ENCODE assay signal across 8 cellular contexts in genomic region chr5:153974131-153974812, GRCh38.
A peak's percentile ranks its signal among the peaks of the same experiment; 100 is the strongest.
DNase-seq lines count a peak whose midpoint lies in the region; ATAC-seq, FAIRE-seq and TF ChIP-seq lines count a peak whose summit lies in the region.

No MANE protein-coding gene starts in this region.

- 0 out of 2 replicates have a peak, but pooled peaks cover 4% of the 10 kb centered on the region for H4K20me1 ChIP-seq in K562 (replicated peaks; ENCODE audit: control insufficient read depth, insufficient read depth, low read length)

- H3K36me3 ChIP-seq in K562 (ENCODE audit: control insufficient read depth, insufficient read depth, low read length), result no peaks in the 10 kb centered on the region

- peaks cover 1 to 3% of the 10 kb centered on the region in 2 experiments; a peak in 2 of 5 replicates for H3K27me3 ChIP-seq in K562 (ENCODE audit: control insufficient read depth in 2 of 2, insufficient read depth in 2 of 2, low read length in 2 of 2)

- H3K4me2 ChIP-seq in K562 (ENCODE audit: insufficient read depth, low read length), result no peak overlapping the region

- TF ChIP-seq CTCF in AG10803 (conservative IDR thresholded peaks at IDR 0.05; ENCODE audit: low read length) (peak; percentile 82), K562 (IDR thresholded peaks at IDR 0.05 in 2 of 3, conservative IDR thresholded peaks at IDR 0.05 in 1 of 3; ENCODE audit: insufficient read depth in 2 of 3, low read depth in 1 of 3, low read length in 3 of 3) (peak; percentile 62 to 92 (median 76))

- no peaks in the 10 kb centered on the region for H3K9me3 ChIP-seq in K562 (replicated peaks; ENCODE audit: control insufficient read depth, insufficient read depth, low read depth, low read length)

- H3K27ac ChIP-seq in K562 (ENCODE audit: extremely low read depth, low read depth, low read length), result no peak overlapping the region

- TF ChIP-seq POLR2A in K562 (conservative IDR thresholded peaks at IDR 0.05), result no peak

- peak; percentile 85 to 90 for TF ChIP-seq RAD21 in K562 (CRISPR knock-in tag; conservative IDR thresholded peaks at IDR 0.05 in 1 of 2, IDR thresholded peaks at IDR 0.05 in 1 of 2)

- BruUV-seq in K562 (replicated peaks; lab: Mats Ljungman, UMichigan), result no TSS peak

- H3K4me3 ChIP-seq in AG10803 (ENCODE audit: low read length), result no peak overlapping the region
- H3K4me3 ChIP-seq in K562, result no peak overlapping the region

- FAIRE-seq in K562 (lab: Jason Lieb, UNC), result peak; percentile 95
- no peak for FAIRE-seq in RCC 7860 (lab: Jason Lieb, UNC)

- no peak for TF ChIP-seq EP300 in K562 (IDR thresholded peaks at IDR 0.05; ENCODE audit: low read length)

- DNase-seq in AG10803 (ENCODE audit: low read depth) (peak; percentile 51), GDM1 (lab: John Stamatoyannopoulos, UW) (peak; percentile 9), NCI-H460 (ENCODE audit: extremely low read depth, low read depth) (peak; percentile 41), K562 (ENCODE audit: extremely low read depth in 1 of 4, low spot score in 3 of 4) (peak; percentile 38 to 60 (median 48)), iPS-NIHi11 (ENCODE audit: low spot score) (peak; percentile 59), stromal cell of bone marrow (ENCODE audit: low read depth) (peak; percentile 20), RCC 7860 (ENCODE audit: low spot score) (no peak)

- in situ Hi-C loops in K562 (cut with MboI), result no loop called here

- no peaks in the 10 kb centered on the region for H3K79me2 ChIP-seq in K562 (ENCODE audit: control insufficient read depth, insufficient read depth, low read length)

- ATAC-seq in HG02884 (IDR thresholded peaks at IDR 0.05; ENCODE audit: unreplicated experiment) (peak; percentile 50), K562 (peak; percentile 78)

- WGBS in K562 (ENCODE audit: insufficient coverage, low coverage, missing lambda C conversion rate), result 1% methylated on average over 7 of the region's 7 CpGs

- H3K4me1 ChIP-seq in K562 (replicated peaks in 1 of 2; ENCODE audit: control insufficient read depth in 2 of 2, insufficient read depth in 2 of 2, low read length in 2 of 2), result peaks cover 0 to 27% of the 10 kb centered on the region in 2 experiments; a peak in 3 of 5 replicates

- CTCF ChIA-PET in K562 (lab: Yijun Ruan, JAX; ENCODE audit: low intra/inter-chr PET ratio), result interaction anchor here (0.6 to 2.2 kb wide), 8 partner anchors 10 to 666 kb away, joined by 3 to 13 read pairs (median 4); no protein-coding TSS in a partner anchor

- no peaks in the 10 kb centered on the region for H3K9me1 ChIP-seq in K562 (ENCODE audit: control insufficient read depth, insufficient read depth, low read length)

- peak overlapping the region in 1 of 2 experiments; percentile 76; a peak in 1 of 4 replicates for H3K9ac ChIP-seq in K562 (ENCODE audit: insufficient read depth in 1 of 2, low read depth in 2 of 2, low read length in 2 of 2)

- POLR2A ChIA-PET in K562 (lab: Yijun Ruan, JAX), result interaction anchor here (1.1 to 1.2 kb wide), 2 partner anchors 12 to 53 kb away, joined by 3 to 4 read pairs; no protein-coding TSS in a partner anchor

- H2AFZ ChIP-seq in K562 (ENCODE audit: low read depth, low read length), result no peak overlapping the region

- intact Hi-C loops in K562 (cut with micrococcal nuclease), result loop anchor here (1.0 to 5.0 kb wide), 5 partner anchors 98 to 637 kb away; no protein-coding TSS in a partner anchor

TF ChIP-seq in K562, 482 proteins besides CTCF, POLR2A, EP300 and RAD21:
- TF ChIP-seq RREB1 (CRISPR knock-in tag; IDR thresholded peaks at IDR 0.05) (no peak), ZNF76 (CRISPR knock-in tag; IDR thresholded peaks at IDR 0.05; ENCODE audit: borderline replicate concordance) (no peak), DACH1 (IDR thresholded peaks at IDR 0.05; ENCODE audit: partially characterized antibody) (no peak), ZNF3 (CRISPR knock-in tag; IDR thresholded peaks at IDR 0.05) (no peak), U2AF1 (optimal IDR thresholded peaks at IDR 0.05; ENCODE audit: low read depth, low read length) (no peak), FOXJ3 (CRISPR knock-in tag; IDR thresholded peaks at IDR 0.05) (no peak), MCM7 (IDR thresholded peaks at IDR 0.05) (no peak), DEAF1 (CRISPR knock-in tag; IDR thresholded peaks at IDR 0.05) (peak; percentile 84), SMC3 (conservative IDR thresholded peaks at IDR 0.05; ENCODE audit: insufficient read depth, low read depth, low read length) (peak; percentile 71), TEAD1 (CRISPR knock-in tag; IDR thresholded peaks at IDR 0.05) (0 out of 4 replicates have a peak, but pooled peaks of 1 of the 2 experiments have one; percentile 45), STAG1 (CRISPR knock-in tag; IDR thresholded peaks at IDR 0.05; ENCODE audit: borderline replicate concordance) (peak; percentile 55; the same call in 1 of the 2 replicates)
